In the genomic region with DNA sequence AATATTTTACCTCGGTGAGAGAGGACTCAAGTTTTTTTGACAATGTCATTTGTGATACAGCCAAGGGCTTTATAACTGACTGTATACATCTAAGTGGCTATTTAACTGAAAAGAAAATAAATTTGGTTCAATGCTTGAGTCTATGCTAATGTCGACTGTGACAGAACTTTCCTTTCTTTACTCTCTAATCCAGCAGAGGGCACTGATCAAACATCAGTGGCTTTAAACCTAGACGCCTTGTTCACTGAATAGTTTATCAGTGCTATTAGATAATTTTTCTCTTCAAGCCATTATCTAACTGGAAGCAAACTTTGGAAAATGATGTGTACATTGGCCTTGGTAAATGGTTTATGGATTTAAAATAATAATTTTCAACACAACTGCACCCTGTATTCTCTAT, we compare ENCODE assay signal across 8 cellular contexts.
DNase-seq lines count a peak whose midpoint lies in the region; ATAC-seq and TF ChIP-seq lines count a peak whose summit lies in the region.

No MANE protein-coding gene starts in this region.

- peaks cover 7% of the 10 kb centered on the region for H3K9me3 Mint-ChIP-seq in CD4-positive, alpha-beta T cell

- TF ChIP-seq POLR2A in tibial nerve (IDR thresholded peaks at IDR 0.05), result no peak

- H3K4me1 Mint-ChIP-seq in CD4-positive, alpha-beta T cell (ENCODE audit: low read depth), result peaks cover 6% of the 10 kb centered on the region

- H3K4me1 ChIP-seq in Karpas-422 (ENCODE audit: low read length), result peaks cover 6% of the 10 kb centered on the region
- peaks cover 0 to 11% (median 0%) of the 10 kb centered on the region in 4 donors for H3K4me1 ChIP-seq in tibial nerve

- no peaks in the 10 kb centered on the region for H3K9me2 ChIP-seq in Karpas-422 (replicated peaks; ENCODE audit: insufficient read depth, low read length)

- no peak overlapping the region for H3K4me2 ChIP-seq in Karpas-422 (ENCODE audit: low read depth, low read length, poor library complexity, severe bottlenecking)

- 24 to 26% methylated on average over 3 of the region's 3 CpGs for WGBS in tibial nerve, 2 donors

- TF ChIP-seq CTCF in CD4-positive, alpha-beta T cell (IDR thresholded peaks at IDR 0.05), result no peak
- TF ChIP-seq CTCF in epithelial cell of proximal tubule (conservative IDR thresholded peaks at IDR 0.05; ENCODE audit: low read depth, low read length) (peak; percentile 65), coronary artery (IDR thresholded peaks at IDR 0.05) (no peak), tibial nerve (IDR thresholded peaks at IDR 0.05) (peak in 1 of 5 experiments; percentile 5)

- no peaks in the 10 kb centered on the region for H3K79me2 ChIP-seq in Karpas-422 (ENCODE audit: low read length)

- H3K27me3 ChIP-seq in CD4-positive, alpha-beta T cell (ENCODE audit: control insufficient read depth, insufficient read depth, low read length), result no peaks in the 10 kb centered on the region
- H3K27me3 ChIP-seq in Karpas-422 (ENCODE audit: low read length) (no peaks in the 10 kb centered on the region), tibial nerve (no peaks in the 10 kb centered on the region)

- H2AFZ ChIP-seq in Karpas-422 (ENCODE audit: low read length), result no peak overlapping the region

- H3K27ac ChIP-seq in CD4-positive, alpha-beta T cell (ENCODE audit: low read depth, low read length), result no peak overlapping the region
- H3K27ac ChIP-seq in Karpas-422 (ENCODE audit: low read length), result no peak overlapping the region
- H3K27ac ChIP-seq in coronary artery, result no peak overlapping the region
- H3K27ac ChIP-seq in tibial nerve, result no peak overlapping the region

- H3K9me3 ChIP-seq in CD4-positive, alpha-beta T cell (ENCODE audit: control insufficient read depth, low read length), result peaks cover 7% of the 10 kb centered on the region
- no peaks in the 10 kb centered on the region for H3K9me3 ChIP-seq in Karpas-422 (ENCODE audit: low read length)
- H3K9me3 ChIP-seq in tibial nerve, result peaks cover 0 to 8% (median 0%) of the 10 kb centered on the region in 4 donors

- H3K27ac Mint-ChIP-seq in CD4-positive, alpha-beta T cell, result no peak overlapping the region

- no peak for DNase-seq in CD4-positive, alpha-beta T cell
- DNase-seq in Karpas-422 (peak; percentile 53), epithelial cell of proximal tubule (ENCODE audit: low read depth) (no peak), middle frontal gyrus (ENCODE audit: extremely low spot score, low spot score) (no peak), coronary artery (ENCODE audit: low spot score) (no peak), tibial nerve (ENCODE audit: low spot score in 2 of 2) (no peak)
- DNase-seq in activated CD4-positive, alpha-beta T cell treated with anti-CD3 and anti-CD28 coated beads, Interleukin-2, amount 50 U/mL, for 4 hours, result no peak

- H3K27me3 Mint-ChIP-seq in CD4-positive, alpha-beta T cell, result peaks cover 5% of the 10 kb centered on the region

- TF ChIP-seq EP300 in tibial nerve (IDR thresholded peaks at IDR 0.05), result no peak

- H4K20me1 ChIP-seq in Karpas-422 (ENCODE audit: insufficient read depth, low read depth, low read length), result no peaks in the 10 kb centered on the region

- intact Hi-C loops in CD4-positive, alpha-beta T cell (cut with DNase I, micrococcal nuclease), result no loop called here

- CTCF ChIA-PET in CD4-positive, alpha-beta T cell (lab: Charles Lee), result no interaction called here

- H3K4me3 ChIP-seq in Karpas-422 (ENCODE audit: low read length) (no peak overlapping the region), epithelial cell of proximal tubule (ENCODE audit: low read depth, low read length) (no peak overlapping the region), coronary artery (no peak overlapping the region), tibial nerve (no peak overlapping the region)

- H3K9ac ChIP-seq in Karpas-422 (ENCODE audit: low read length), result no peak overlapping the region

- H3K36me3 Mint-ChIP-seq in CD4-positive, alpha-beta T cell (ENCODE audit: low read depth), result no peaks in the 10 kb centered on the region

- H3K36me3 ChIP-seq in Karpas-422 (ENCODE audit: insufficient read depth, low read length) (no peaks in the 10 kb centered on the region), tibial nerve (no peaks in the 10 kb centered on the region)

- peak overlapping the region; percentile 42 for H3K4me3 Mint-ChIP-seq in CD4-positive, alpha-beta T cell

- POLR2A ChIA-PET in CD4-positive, alpha-beta T cell (lab: Charles Lee), result no interaction called here

- no peak for ATAC-seq in CD4-positive, alpha-beta T cell (ENCODE audit: poor library complexity)
- peak; percentile 62 for ATAC-seq in GM18861 (IDR thresholded peaks at IDR 0.05; ENCODE audit: unreplicated experiment)
